ENCODE assay signal across 21 cellular contexts in genomic region chr2:75772908-75773630, GRCh38.
"Had no signal": no experiment of that assay in that cellular context is flagged by ENCODE, and none has a peak within 500 bp of the region (broad histone marks: within the 10 kb centered on the region; RNA-seq: fewer than 3 reads in every experiment).

No MANE protein-coding gene starts in this region.

- H3K27me3 ChIP-seq: left lung, right atrium auricular region had no signal

- H3K36me3 ChIP-seq: left lung, right atrium auricular region, spleen had no signal

- H3K4me1 ChIP-seq: foreskin keratinocyte, left lung, psoas muscle, right atrium auricular region, spleen had no signal

- ATAC-seq: activated CD4-positive, CD25-positive, alpha-beta regulatory T cell treated with anti-CD3 and anti-CD28 coated beads, Interleukin-2, amount 50 U/mL, for 24 hours; activated CD8-positive, alpha-beta memory T cell treated with anti-CD3 and anti-CD28 coated beads, Interleukin-2, amount 10 ng/mL, durations not matched to agents 7 days and 5 days; activated CD8-positive, alpha-beta T cell treated with anti-CD3 and anti-CD28 coated beads for 36 hours; activated naive CD4-positive, alpha-beta T cell treated with anti-CD3 and anti-CD28 coated beads, Interleukin-2, amount 50 U/mL, for 72 hours; foreskin keratinocyte; left lung; naive thymus-derived CD8-positive, alpha-beta T cell; psoas muscle; stimulated activated naive CD8-positive, alpha-beta T cell treated with anti-CD3 and anti-CD28 coated beads, Interleukin-15, Interleukin-2, amounts not matched to agents 100 U/mL and 50 U/mL, for 24 hours had no signal

- H3K27ac Mint-ChIP-seq: activated CD4-positive, alpha-beta T cell treated with anti-CD3 and anti-CD28 coated beads, Interleukin-2, amount 10 ng/mL, durations not matched to agents 7 days and 5 days; activated CD8-positive, alpha-beta memory T cell treated with anti-CD3 and anti-CD28 coated beads, Interleukin-2, amount 10 ng/mL, durations not matched to agents 7 days and 5 days; activated CD8-positive, alpha-beta T cell treated with anti-CD3 and anti-CD28 coated beads for 36 hours; activated naive CD4-positive, alpha-beta T cell treated with anti-CD3 and anti-CD28 coated beads, Interleukin-2, amount 50 U/mL, for 72 hours; immature natural killer cell; naive thymus-derived CD8-positive, alpha-beta T cell had no signal

- H3K27ac ChIP-seq: foreskin keratinocyte, left lung, psoas muscle, right atrium auricular region, spleen had no signal

- H3K4me1 Mint-ChIP-seq: activated CD4-positive, alpha-beta T cell treated with anti-CD3 and anti-CD28 coated beads, Interleukin-2, amount 10 ng/mL, durations not matched to agents 7 days and 5 days; activated CD8-positive, alpha-beta memory T cell treated with anti-CD3 and anti-CD28 coated beads, Interleukin-2, amount 10 ng/mL, durations not matched to agents 7 days and 5 days; immature natural killer cell; naive thymus-derived CD8-positive, alpha-beta T cell had no signal

- H3K4me3 ChIP-seq: left lung, lung, psoas muscle, right atrium auricular region, spleen had no signal

- H3K9me3 Mint-ChIP-seq: activated CD4-positive, alpha-beta T cell treated with anti-CD3 and anti-CD28 coated beads, Interleukin-2, amount 10 ng/mL, durations not matched to agents 7 days and 5 days; activated CD8-positive, alpha-beta T cell treated with anti-CD3 and anti-CD28 coated beads for 36 hours; activated naive CD4-positive, alpha-beta T cell treated with anti-CD3 and anti-CD28 coated beads, Interleukin-2, amount 50 U/mL, for 72 hours had no signal

- H3K36me3 Mint-ChIP-seq: activated CD8-positive, alpha-beta memory T cell treated with anti-CD3 and anti-CD28 coated beads, Interleukin-2, amount 10 ng/mL, durations not matched to agents 7 days and 5 days; activated naive CD4-positive, alpha-beta T cell treated with anti-CD3 and anti-CD28 coated beads, Interleukin-2, amount 50 U/mL, for 72 hours; brain; immature natural killer cell; naive thymus-derived CD8-positive, alpha-beta T cell had no signal

- H3K27me3 Mint-ChIP-seq: brain had no signal

- H3K4me3 Mint-ChIP-seq: activated CD4-positive, alpha-beta T cell treated with anti-CD3 and anti-CD28 coated beads, Interleukin-2, amount 10 ng/mL, durations not matched to agents 7 days and 5 days; activated CD8-positive, alpha-beta memory T cell treated with anti-CD3 and anti-CD28 coated beads, Interleukin-2, amount 10 ng/mL, durations not matched to agents 7 days and 5 days; activated CD8-positive, alpha-beta T cell treated with anti-CD3 and anti-CD28 coated beads for 36 hours; brain; immature natural killer cell; naive thymus-derived CD8-positive, alpha-beta T cell had no signal

- H3K9me3 ChIP-seq: left lung, spleen had no signal

- DNase-seq: activated CD4-positive, alpha-beta T cell treated with anti-CD3 and anti-CD28 coated beads, Interleukin-2, amount 10 ng/mL, durations not matched to agents 7 days and 5 days; activated CD8-positive, alpha-beta memory T cell treated with anti-CD3 and anti-CD28 coated beads, Interleukin-2, amount 10 ng/mL, durations not matched to agents 7 days and 5 days; activated CD8-positive, alpha-beta T cell treated with anti-CD3 and anti-CD28 coated beads for 36 hours; activated gamma-delta T cell treated with Interleukin-2 at 50 U/mL for 16 hours; activated T-cell treated with anti-CD3 and anti-CD28 coated beads for 4 hours; aorta; foreskin keratinocyte; immature natural killer cell; kidney glomerular epithelial cell; left lung; naive thymus-derived CD8-positive, alpha-beta T cell; psoas muscle; spleen; stimulated activated CD4-positive, alpha-beta T cell treated with anti-CD3 and anti-CD28 coated beads, Interleukin-4, amount 100 ng/mL, for 1 hour; stimulated activated naive CD8-positive, alpha-beta T cell treated with anti-CD3 and anti-CD28 coated beads, Interleukin-15, Interleukin-2, amounts not matched to agents 100 U/mL and 50 U/mL, for 24 hours; T1000 had no signal
